11 cellular contexts compared by ENCODE assay signal in the genomic region with DNA sequence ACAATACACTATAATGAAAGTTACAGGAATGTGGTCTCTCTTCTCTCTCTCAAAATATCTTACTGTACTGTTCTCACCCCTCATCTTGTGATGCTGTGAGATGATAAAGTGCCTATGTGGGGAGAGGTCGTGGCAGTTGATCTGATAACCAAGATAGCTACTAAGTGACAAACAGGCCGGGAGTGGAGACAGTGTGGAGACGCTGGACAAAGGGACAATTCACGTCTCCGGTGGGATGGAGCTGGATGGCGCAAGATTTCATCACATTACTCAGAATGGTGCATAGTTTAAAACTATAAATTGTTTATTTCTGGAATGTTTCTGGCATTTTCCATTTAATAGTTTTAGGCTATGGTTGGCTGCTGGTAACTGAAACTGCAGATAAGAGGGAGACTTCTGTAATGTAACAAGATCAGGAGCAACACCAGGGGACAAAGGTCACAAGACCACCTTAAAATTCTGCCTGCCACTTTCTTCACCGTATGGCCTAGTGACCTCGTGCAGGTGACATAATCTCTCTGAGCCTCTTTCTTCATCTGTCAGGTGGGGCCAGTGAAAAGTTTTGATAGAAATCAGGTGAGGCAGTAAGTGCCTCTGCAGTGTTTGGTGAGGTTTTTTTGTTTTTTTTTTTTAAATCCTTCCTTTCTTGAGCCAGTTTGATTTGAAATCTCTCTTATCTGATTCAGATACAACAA. TPM values are rescaled to one million over a fixed set of nuclear protein-coding genes. Genes with fewer than 3 reads are reported as not detected.
DNase-seq lines count a peak whose midpoint lies in the region; ATAC-seq and TF ChIP-seq lines count a peak whose summit lies in the region.
"Had no signal": no experiment of that assay in that cellular context is flagged by ENCODE, and none has a peak within 500 bp of the region (broad histone marks: within the 10 kb centered on the region; RNA-seq: fewer than 3 reads in every experiment).

No MANE protein-coding gene starts in this region.

- no peaks in the 10 kb centered on the region for H3K27me3 ChIP-seq in GM23338 (ENCODE audit: insufficient read depth)
- H3K27me3 ChIP-seq in mammary epithelial cell (ENCODE audit: insufficient read depth, low read length), result no peaks in the 10 kb centered on the region
- H3K27me3 ChIP-seq: heart left ventricle had no signal

- ATAC-seq in GM23338 (no peak), SK-N-SH treated with all-trans-retinoic acid at 6 μM for 48 hours (no peak; the same call in 2 of the 3 replicates), HG02840 (IDR thresholded peaks at IDR 0.05; ENCODE audit: low FRiP score, unreplicated experiment) (no peak)

- TF ChIP-seq CTCF in GM23338 (conservative IDR thresholded peaks at IDR 0.05; ENCODE audit: low read depth in 2 of 2) (no peak), progenitor cell of endocrine pancreas (IDR thresholded peaks at IDR 0.05; ENCODE audit: unreplicated experiment) (no peak), mammary epithelial cell (conservative IDR thresholded peaks at IDR 0.05 in 1 of 2, IDR thresholded peaks at IDR 0.05 in 1 of 2; ENCODE audit: extremely low read depth in 1 of 2, insufficient read depth in 1 of 2, low read depth in 1 of 2, low read length in 2 of 2) (no peak)

- H3K79me2 ChIP-seq in GM23338 (replicated peaks; ENCODE audit: insufficient read depth), result peaks cover 35% of the 10 kb centered on the region
- H3K79me2 ChIP-seq in mammary epithelial cell (ENCODE audit: insufficient read depth, low read length), result no peaks in the 10 kb centered on the region

- H3K4me1 Mint-ChIP-seq in GM23338, result peaks cover 57% of the 10 kb centered on the region
- H3K4me1 Mint-ChIP-seq in progenitor cell of endocrine pancreas (ENCODE audit: low read depth), result peaks cover 24% of the 10 kb centered on the region

- peaks cover 43% of the 10 kb centered on the region for H3K4me1 ChIP-seq in GM23338 (ENCODE audit: insufficient read depth)
- H3K4me1 ChIP-seq in mammary epithelial cell (ENCODE audit: insufficient read depth, low read length), result peaks cover 10% of the 10 kb centered on the region

- DNase-seq in GM23338 (ENCODE audit: low spot score) (no peak), erythroblast (lab: John Stamatoyannopoulos, UW) (peak; percentile 51 to 62), progenitor cell of endocrine pancreas (ENCODE audit: low spot score, unreplicated experiment) (no peak), NCI-H146 (lab: John Stamatoyannopoulos, UW) (no peak), mammary epithelial cell (no peak), Ammon's horn (ENCODE audit: low spot score) (no peak)
- DNase-seq: heart left ventricle, NCI-H2171 treated with DMSO at 0.1 percent for 48 hours, SHP77 had no signal

- H3K4me2 ChIP-seq in GM23338, result no peak overlapping the region
- no peak overlapping the region for H3K4me2 ChIP-seq in mammary epithelial cell (ENCODE audit: insufficient read depth, low read depth, low read length)

- H4K20me1 ChIP-seq in GM23338 (replicated peaks; ENCODE audit: insufficient read depth) (no peaks in the 10 kb centered on the region), mammary epithelial cell (ENCODE audit: insufficient read depth, low read length) (no peaks in the 10 kb centered on the region)

- H3K9me3 Mint-ChIP-seq in GM23338 (no peaks in the 10 kb centered on the region; the same call in 2 of the 3 replicates), progenitor cell of endocrine pancreas (ENCODE audit: low read depth) (no peaks in the 10 kb centered on the region)

- H3K36me3 Mint-ChIP-seq in GM23338 (ENCODE audit: low read depth) (no peaks in the 10 kb centered on the region; the same call in 1 of the 3 replicates), progenitor cell of endocrine pancreas (ENCODE audit: insufficient read depth) (no peaks in the 10 kb centered on the region)

- in situ Hi-C loops in mammary epithelial cell (cut with MboI; ENCODE audit: low sequenced_read_pairs in 2 of 2), result loop anchor here in 1 of 2 donors (25.0 kb wide), 1 partner anchor 339 kb away; no protein-coding TSS in a partner anchor

- 54% methylated on average over 8 of the region's 8 CpGs for WGBS in mammary epithelial cell (ENCODE audit: low coverage, missing lambda C conversion rate)

- H3K9me2 ChIP-seq in GM23338 (ENCODE audit: insufficient read depth), result peaks cover 13% of the 10 kb centered on the region

- no peak overlapping the region for H3K27ac ChIP-seq in GM23338 (ENCODE audit: low read depth)
- no peak overlapping the region for H3K27ac ChIP-seq in mammary epithelial cell (ENCODE audit: insufficient read depth, low read depth, low read length)

- no peaks in the 10 kb centered on the region for H3K9me3 ChIP-seq in mammary epithelial cell (replicated peaks; ENCODE audit: insufficient read depth, low read length)
- H3K9me3 ChIP-seq: heart left ventricle had no signal

- H3K27me3 Mint-ChIP-seq in GM23338 (ENCODE audit: insufficient read depth, low read depth, poor library complexity) (peaks cover 8% of the 10 kb centered on the region), progenitor cell of endocrine pancreas (no peaks in the 10 kb centered on the region)

- no peaks in the 10 kb centered on the region for H3F3A ChIP-seq in GM23338 (replicated peaks; ENCODE audit: low read depth)

- dilution Hi-C loops in mammary epithelial cell (cut with HindIII; ENCODE audit: low sequenced_read_pairs), result loop anchor here (25.0 kb wide), 1 partner anchor 339 kb away; no protein-coding TSS in a partner anchor

- no peak overlapping the region for H2AFZ ChIP-seq in GM23338
- no peak overlapping the region for H2AFZ ChIP-seq in mammary epithelial cell (ENCODE audit: low read depth, low read length)

- H3K9ac ChIP-seq in mammary epithelial cell (ENCODE audit: insufficient read depth, low read length), result no peak overlapping the region

- TF ChIP-seq POLR2A in erythroblast (IDR thresholded peaks at IDR 0.05; ENCODE audit: low read length), result no peak

- no TSS peak for BruUV-seq in mammary epithelial cell (replicated peaks; lab: Mats Ljungman, UMichigan)

- no peak overlapping the region for H3K4me3 ChIP-seq in GM23338
- no peak overlapping the region for H3K4me3 ChIP-seq in mammary epithelial cell (replicated peaks in 1 of 3; ENCODE audit: insufficient read depth in 1 of 3, low read depth in 2 of 3, low read length in 3 of 3)
- H3K4me3 ChIP-seq: heart left ventricle had no signal

- intact Hi-C loops in mammary epithelial cell (cut with micrococcal nuclease), result no loop called here

- H3K4me3 Mint-ChIP-seq in GM23338 (no peak overlapping the region), progenitor cell of endocrine pancreas (ENCODE audit: low read depth) (no peak overlapping the region)

- CTCF ChIA-PET in mammary epithelial cell (lab: Charles Lee; ENCODE audit: low non-redundant PET), result no interaction called here

- H3K36me3 ChIP-seq in GM23338 (ENCODE audit: insufficient read depth) (no peaks in the 10 kb centered on the region), mammary epithelial cell (ENCODE audit: insufficient read depth, low read length) (no peaks in the 10 kb centered on the region)
- H3K36me3 ChIP-seq: heart left ventricle had no signal

- H3K27ac Mint-ChIP-seq in GM23338 (peak overlapping the region; percentile 60), progenitor cell of endocrine pancreas (peak overlapping the region; percentile 30)

TF ChIP-seq in GM23338, 12 proteins besides CTCF, POLR2A, EP300 and RAD21 (continues in another document):
- TF ChIP-seq CREB1 (CRISPR knock-in tag; IDR thresholded peaks at IDR 0.05; ENCODE audit: low read depth) (no peak), EZH2 (IDR thresholded peaks at IDR 0.05; ENCODE audit: low read depth, unreplicated experiment) (no peak), NANOG (IDR thresholded peaks at IDR 0.05; ENCODE audit: borderline replicate concordance) (no peak), STAT1 (IDR thresholded peaks at IDR 0.05; ENCODE audit: unreplicated experiment) (no peak)

TF ChIP-seq in SK-N-SH treated with all-trans-retinoic acid at 6 μM for 48 hours, 23 proteins besides CTCF, POLR2A, EP300 and RAD21 (continues in another document):
- peak; percentile 65; the same call in 1 of the 2 replicates for TF ChIP-seq ISL1 (CRISPR knock-in tag; IDR thresholded peaks at IDR 0.05)
- no peak for TF ChIP-seq OSR1 (CRISPR knock-in tag; IDR thresholded peaks at IDR 0.05)
- TF ChIP-seq, protein P1, sequence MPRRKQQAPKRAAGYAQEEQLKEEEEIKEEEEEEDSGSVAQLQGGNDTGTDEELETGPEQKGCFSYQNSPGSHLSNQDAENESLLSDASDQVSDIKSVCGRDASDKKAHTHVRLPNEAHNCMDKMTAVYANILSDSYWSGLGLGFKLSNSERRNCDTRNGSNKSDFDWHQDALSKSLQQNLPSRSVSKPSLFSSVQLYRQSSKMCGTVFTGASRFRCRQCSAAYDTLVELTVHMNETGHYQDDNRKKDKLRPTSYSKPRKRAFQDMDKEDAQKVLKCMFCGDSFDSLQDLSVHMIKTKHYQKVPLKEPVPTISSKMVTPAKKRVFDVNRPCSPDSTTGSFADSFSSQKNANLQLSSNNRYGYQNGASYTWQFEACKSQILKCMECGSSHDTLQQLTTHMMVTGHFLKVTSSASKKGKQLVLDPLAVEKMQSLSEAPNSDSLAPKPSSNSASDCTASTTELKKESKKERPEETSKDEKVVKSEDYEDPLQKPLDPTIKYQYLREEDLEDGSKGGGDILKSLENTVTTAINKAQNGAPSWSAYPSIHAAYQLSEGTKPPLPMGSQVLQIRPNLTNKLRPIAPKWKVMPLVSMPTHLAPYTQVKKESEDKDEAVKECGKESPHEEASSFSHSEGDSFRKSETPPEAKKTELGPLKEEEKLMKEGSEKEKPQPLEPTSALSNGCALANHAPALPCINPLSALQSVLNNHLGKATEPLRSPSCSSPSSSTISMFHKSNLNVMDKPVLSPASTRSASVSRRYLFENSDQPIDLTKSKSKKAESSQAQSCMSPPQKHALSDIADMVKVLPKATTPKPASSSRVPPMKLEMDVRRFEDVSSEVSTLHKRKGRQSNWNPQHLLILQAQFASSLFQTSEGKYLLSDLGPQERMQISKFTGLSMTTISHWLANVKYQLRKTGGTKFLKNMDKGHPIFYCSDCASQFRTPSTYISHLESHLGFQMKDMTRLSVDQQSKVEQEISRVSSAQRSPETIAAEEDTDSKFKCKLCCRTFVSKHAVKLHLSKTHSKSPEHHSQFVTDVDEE (CRISPR knock-in tag; IDR thresholded peaks at IDR 0.05), result no peak

RNA-seq across cellular contexts. Expression of gene LGALS9, which starts 54.4 kb away (rescaled TPM):
- 0.73 and 1.6 TPM in 2 replicates for total RNA-seq in GM23338 (2014; rRNA removed; shearing (Covaris generic))
- polyA plus RNA-seq in GM23338 (2016; fragmentation: Nextera tagmentation; extraction: Ambion mirVana) (0.48 and 1.8 TPM in 2 replicates), mammary epithelial cell (0.75 TPM)
- total RNA-seq in progenitor cell of endocrine pancreas (2.1 and 3.1 TPM in 2 replicates), mammary epithelial cell (under 1 TPM; 0.17 to 0.47 TPM)
- not detected for polyA minus RNA-seq in mammary epithelial cell

Comparison
In these comparisons a context has a peak if more than half of its experiments do, and no peak if none do; other contexts are left out.
1. DNase-seq: peak in erythroblast (2 of 2); none in GM23338 (single experiment), progenitor cell of endocrine pancreas (single experiment), NCI-H146 (single experiment), mammary epithelial cell (single experiment) and Ammon's horn (single experiment).